ENCODE assay signal across 9 cellular contexts in the genomic region with DNA sequence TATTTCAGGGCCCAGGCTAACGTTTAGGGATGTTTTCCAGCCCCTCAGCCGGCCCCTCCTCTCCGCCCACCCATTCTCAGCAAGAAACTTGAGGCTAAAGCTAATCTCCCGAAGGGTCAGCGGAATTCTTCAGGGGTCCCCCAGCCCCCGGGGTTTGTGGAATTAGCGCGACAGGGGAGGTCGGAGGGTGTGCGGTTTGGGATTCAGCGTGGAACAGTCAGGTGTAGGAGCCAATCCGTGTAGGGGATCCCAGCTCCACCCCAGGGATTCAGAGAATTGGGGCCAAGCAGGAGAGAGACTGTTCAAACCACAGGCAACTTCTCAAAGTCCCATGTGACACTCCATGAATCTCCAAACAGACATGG. TPM values are rescaled to one million over a fixed set of nuclear protein-coding genes. Genes with fewer than 3 reads are reported as not detected.
DNase-seq lines count a peak whose midpoint lies in the region; ATAC-seq and TF ChIP-seq lines count a peak whose summit lies in the region.
"Had no signal": no experiment of that assay in that cellular context is flagged by ENCODE, and none has a peak within 500 bp of the region (broad histone marks: within the 10 kb centered on the region; RNA-seq: fewer than 3 reads in every experiment).

No MANE protein-coding gene starts in this region.

- H3K4me3 ChIP-seq in ACC112 (ENCODE audit: low read depth, low read length) = peak overlapping the region; percentile 88
- H3K4me3 ChIP-seq in HUES6 (ENCODE audit: low read depth, low read length) = peak overlapping the region; percentile 78
- H3K4me3 ChIP-seq in lung = peak overlapping the region; percentile 20

- ATAC-seq in lung (ENCODE audit: insufficient read depth, low FRiP score) (no peak), HG03039 (IDR thresholded peaks at IDR 0.05; ENCODE audit: unreplicated experiment) (no peak)

- CTCF ChIA-PET in MCF 10A (lab: Yijun Ruan, JAX) = interaction anchor here (0.6 to 2.1 kb wide), 9 partner anchors 16 to 301 kb away, joined by 3 to 10 read pairs (median 4); no protein-coding TSS in a partner anchor

- no peaks in the 10 kb centered on the region for H3K27me3 Mint-ChIP-seq in MCF 10A (ENCODE audit: insufficient read depth, unreplicated experiment)

- in situ Hi-C loops in GM13976 (cut with MboI; ENCODE audit: low sequenced_read_pairs, unreplicated experiment) = no loop called here

- H3K4me1 ChIP-seq in ACC112 (ENCODE audit: control insufficient read depth, insufficient read depth, low read length, unreplicated experiment) (peaks cover 34% of the 10 kb centered on the region), HUES6 (ENCODE audit: control insufficient read depth, insufficient read depth, low read length) (peaks cover 7% of the 10 kb centered on the region; the same call in 1 of the 2 replicates), lung (ENCODE audit: control insufficient read depth in 2 of 2, insufficient read depth in 2 of 2, low read length in 2 of 2) (peaks cover 2 to 7% of the 10 kb centered on the region in 2 donors)

- peak overlapping the region; percentile 70 for H3K4me3 Mint-ChIP-seq in MCF 10A (ENCODE audit: unreplicated experiment)

- peaks cover 49% of the 10 kb centered on the region for H3K79me2 ChIP-seq in ACC112 (ENCODE audit: control insufficient read depth, insufficient read depth, low read length, unreplicated experiment)

- no peaks in the 10 kb centered on the region for H3K9me3 Mint-ChIP-seq in MCF 10A (ENCODE audit: unreplicated experiment)

- H3K36me3 ChIP-seq in ACC112 (ENCODE audit: insufficient read depth, low read length) (peaks cover 52% of the 10 kb centered on the region), HUES6 (ENCODE audit: control insufficient read depth, insufficient read depth, low read length) (no peaks in the 10 kb centered on the region), lung (ENCODE audit: control insufficient read depth in 2 of 2, insufficient read depth in 2 of 2, low read length in 2 of 2) (no peaks in the 10 kb centered on the region)

- H3K27ac Mint-ChIP-seq in MCF 10A (ENCODE audit: low read depth, unreplicated experiment) = no peak overlapping the region

- peak overlapping the region; percentile 86 for H3K27ac ChIP-seq in ACC112 (ENCODE audit: low read depth, low read length)
- no peak overlapping the region for H3K27ac ChIP-seq in HUES6 (ENCODE audit: low read depth, low read length)
- H3K27ac ChIP-seq in lung (ENCODE audit: low read depth in 1 of 2, low read length in 1 of 2) = no peak overlapping the region

- POLR2A ChIA-PET in MCF 10A (lab: Yijun Ruan, JAX) = interaction anchor here (0.7 to 2.9 kb wide), 7 partner anchors 9 to 279 kb away, joined by 3 to 14 read pairs (median 3); a partner anchor contains a TSS

- H3K9me3 ChIP-seq in HUES6 (ENCODE audit: control insufficient read depth, insufficient read depth, low read depth, low read length) = no peaks in the 10 kb centered on the region
- peaks cover 0 to 3% of the 10 kb centered on the region in 2 donors for H3K9me3 ChIP-seq in lung (ENCODE audit: control insufficient read depth in 2 of 2, insufficient read depth in 1 of 2, low read length in 1 of 2)

- DNase-seq in MCF 10A (ENCODE audit: unreplicated experiment) (no peak), lung (ENCODE audit: low spot score) (no peak), GM10266 (ENCODE audit: extremely low spot score) (no peak), GM13976 (ENCODE audit: low spot score) (no peak), GDM1 (lab: John Stamatoyannopoulos, UW) (no peak)
- DNase-seq: activated naive CD4-positive, alpha-beta T cell treated with anti-CD3 and anti-CD28 coated beads, Interleukin-2, amount 50 U/mL, for 16 hours had no signal

- H3K36me3 Mint-ChIP-seq in MCF 10A (ENCODE audit: insufficient read depth, unreplicated experiment) = peaks cover 21% of the 10 kb centered on the region

- H3K9ac ChIP-seq in HUES6 (ENCODE audit: low read length) = peak overlapping the region; percentile 23

- H3K27me3 ChIP-seq in ACC112 (ENCODE audit: insufficient read depth, low read length) = no peaks in the 10 kb centered on the region
- H3K27me3 ChIP-seq in HUES6 (ENCODE audit: control insufficient read depth, insufficient read depth, low read length) = peaks cover 31% of the 10 kb centered on the region
- H3K27me3 ChIP-seq in lung (ENCODE audit: control insufficient read depth, insufficient read depth) = no peaks in the 10 kb centered on the region

- peaks cover 13% of the 10 kb centered on the region for H3K4me1 Mint-ChIP-seq in MCF 10A (ENCODE audit: insufficient read depth, unreplicated experiment)

- 5 to 10% methylated on average over 12 of the region's 12 CpGs for WGBS in lung, 2 donors

- no TSS peak for BruUV-seq in MCF 10A (replicated peaks; lab: Mats Ljungman, UMichigan)

- intact Hi-C loops in MCF 10A (cut with micrococcal nuclease) = no loop called here

- TF ChIP-seq CTCF in MCF 10A (IDR thresholded peaks at IDR 0.05; ENCODE audit: unreplicated experiment) = no peak
- no peak for TF ChIP-seq CTCF in lung (IDR thresholded peaks at IDR 0.05; ENCODE audit: control extremely low read depth, extremely low read depth)
- no peak for TF ChIP-seq CTCF in GM10266 (IDR thresholded peaks at IDR 0.05; ENCODE audit: control insufficient read depth, insufficient read depth, low read depth, missing control alignments)
- TF ChIP-seq CTCF in GM13976 (IDR thresholded peaks at IDR 0.05; ENCODE audit: borderline replicate concordance, control extremely low read depth, extremely low read depth, insufficient read depth, missing control alignments) = no peak

- no peak overlapping the region for H2AFZ ChIP-seq in ACC112 (ENCODE audit: low read length, unreplicated experiment)

RNA-seq across cellular contexts. Expression of a gene that starts 1.7 kb away (rescaled TPM):
- total RNA-seq in MCF 10A (2022) (159 and 217 TPM in 2 replicates), lung (10 to 100 TPM in 1 of 2 donors, 1 to 10 TPM in 1; 4.1 to 45.8 TPM)
- 100 to 1,000 TPM in 1 of 2 donors, 1 to 10 TPM in 1; 6.4 to 626 TPM for polyA plus RNA-seq in lung

Comparison
In these comparisons a context has a peak if more than half of its experiments do, and no peak if none do; other contexts are left out.
1. H3K4me3 ChIP-seq: peak in every context shown above with its lines; median percentile 88 in ACC112; 78 in HUES6; 20 in lung.